Comparison of ENCODE assay signal across 8 cellular contexts in the genomic region with DNA sequence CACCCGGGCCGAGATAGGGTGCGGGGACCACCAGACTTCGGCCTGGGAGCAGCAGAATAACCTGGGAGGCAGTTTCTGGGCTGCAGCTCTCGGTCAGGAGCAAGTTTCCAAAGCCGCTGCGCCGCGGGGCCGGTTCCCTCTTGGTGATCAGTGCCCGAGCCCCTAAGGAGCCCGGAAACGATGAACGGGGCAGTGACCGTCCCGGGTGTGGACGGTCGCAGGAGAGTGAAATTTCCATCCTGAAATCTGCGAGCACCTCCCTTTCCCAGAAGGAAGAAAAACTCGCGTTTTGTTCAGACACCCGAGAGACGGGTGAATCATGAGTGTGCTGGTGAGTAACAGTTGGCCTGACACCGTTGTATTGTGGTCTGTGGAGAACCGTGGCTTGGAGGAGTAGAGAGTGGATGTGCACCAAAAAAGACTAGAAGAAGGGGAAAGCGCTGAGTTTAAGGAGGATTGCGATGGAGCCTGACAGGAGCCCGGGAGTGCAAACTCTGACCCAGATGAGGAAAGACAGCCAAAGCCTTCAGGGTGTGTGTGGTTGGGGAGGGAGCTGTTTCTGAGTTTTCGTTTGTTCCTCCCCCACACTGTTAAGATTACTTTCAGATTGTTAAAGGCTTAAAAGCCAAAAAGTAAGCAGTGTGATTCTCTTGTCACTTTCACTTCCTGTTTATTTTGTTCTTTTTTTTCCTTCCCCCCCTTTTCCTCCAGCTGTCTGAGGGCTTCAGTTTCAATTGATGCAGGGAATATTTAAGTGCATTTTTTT. TPM values are rescaled to one million over a fixed set of nuclear protein-coding genes. Genes with fewer than 3 reads are reported as not detected.
DNase-seq lines count a peak whose midpoint lies in the region; ATAC-seq and TF ChIP-seq lines count a peak whose summit lies in the region.

No MANE protein-coding gene starts in this region.

- H3K9me3 ChIP-seq in adrenal gland (replicated peaks in 1 of 3): no peaks in the 10 kb centered on the region

- peak overlapping the region in 4 of 5 donors; percentile 57 to 81 (median 72) for H3K27ac ChIP-seq in adrenal gland

- peaks cover 15% of the 10 kb centered on the region for H3K36me3 Mint-ChIP-seq in Calu3 (ENCODE audit: insufficient read depth, unreplicated experiment)

- peak; percentile 61 for ATAC-seq in GM21381 (IDR thresholded peaks at IDR 0.05; ENCODE audit: unreplicated experiment)

- peak overlapping the region; percentile 92 for H3K4me3 Mint-ChIP-seq in Calu3 (ENCODE audit: low read depth, unreplicated experiment)

- BruUV-seq in Calu3 (replicated peaks; lab: Mats Ljungman, UMichigan): no TSS peak

- TF ChIP-seq POLR2A in adrenal gland (IDR thresholded peaks at IDR 0.05): no peak

- CTCF ChIA-PET in Calu3 (lab: Charles Lee): interaction anchor here (0.6 to 1.6 kb wide), 3 partner anchors 11 to 280 kb away, joined by 3 to 5 read pairs (median 5); a partner anchor contains a TSS

- H3K4me1 Mint-ChIP-seq in Calu3 (ENCODE audit: low read depth, unreplicated experiment): peaks cover 10% of the 10 kb centered on the region

- TF ChIP-seq CTCF in Calu3 (IDR thresholded peaks at IDR 0.05; ENCODE audit: unreplicated experiment) (no peak), adrenal gland (IDR thresholded peaks at IDR 0.05) (no peak)

- H3K9me3 Mint-ChIP-seq in Calu3 (ENCODE audit: low read depth, unreplicated experiment): no peaks in the 10 kb centered on the region

- H3K4me1 ChIP-seq in adrenal gland (replicated peaks in 1 of 2): peaks cover 0 to 7% of the 10 kb centered on the region in 2 donors

- no peaks in the 10 kb centered on the region for H3K27me3 ChIP-seq in adrenal gland

- no peaks in the 10 kb centered on the region for H3K27me3 Mint-ChIP-seq in Calu3 (ENCODE audit: unreplicated experiment)

- intact Hi-C loops in Calu3 (cut with micrococcal nuclease; ENCODE audit: unreplicated experiment) (no loop called here), adrenal gland (cut with DNase I) (loop anchor here in 1 of 2 donors (10.0 kb wide), 1 partner anchor 126 kb away; a partner anchor contains a TSS)

- peak overlapping the region; percentile 5 to 64 (median 36) for H3K4me3 ChIP-seq in adrenal gland

- peak overlapping the region; percentile 83 for H3K27ac Mint-ChIP-seq in Calu3 (ENCODE audit: unreplicated experiment)

- no peaks in the 10 kb centered on the region for H3K36me3 ChIP-seq in adrenal gland (replicated peaks in 1 of 2)

- 3 to 4% (median 4%) methylated on average over 20 to 29 of the region's 29 CpGs for WGBS in adrenal gland, 4 donors

- DNase-seq in Calu3 (peak; percentile 9), HS-5 (ENCODE audit: low read depth) (peak; percentile 46), SW480 (ENCODE audit: low spot score) (peak; percentile 49), adrenal gland (peak; percentile 29 to 55 (median 42)), hepatic stellate cell (ENCODE audit: low spot score) (peak; percentile 80), renal cortical epithelial cell (ENCODE audit: low read depth) (peak; percentile 69), NCI-H1694 (lab: John Stamatoyannopoulos, UW) (no peak)

RNA-seq across cellular contexts. Expression of a gene that starts 0.8 kb away (rescaled TPM):
- total RNA-seq in Calu3 (2022): 11.8 and 14.7 TPM in 2 replicates
- total RNA-seq in adrenal gland: 10 to 100 TPM in 1 of 8 donors, 1 to 10 TPM in 7; 2.6 to 28.5 (median 6.2) TPM
- polyA plus RNA-seq in adrenal gland: 1 to 10 TPM; 3.6 to 5.1 (median 4.4) TPM
- total RNA-seq in renal cortical epithelial cell: 57.1 and 88.6 TPM in 2 replicates
